In the genomic region with DNA sequence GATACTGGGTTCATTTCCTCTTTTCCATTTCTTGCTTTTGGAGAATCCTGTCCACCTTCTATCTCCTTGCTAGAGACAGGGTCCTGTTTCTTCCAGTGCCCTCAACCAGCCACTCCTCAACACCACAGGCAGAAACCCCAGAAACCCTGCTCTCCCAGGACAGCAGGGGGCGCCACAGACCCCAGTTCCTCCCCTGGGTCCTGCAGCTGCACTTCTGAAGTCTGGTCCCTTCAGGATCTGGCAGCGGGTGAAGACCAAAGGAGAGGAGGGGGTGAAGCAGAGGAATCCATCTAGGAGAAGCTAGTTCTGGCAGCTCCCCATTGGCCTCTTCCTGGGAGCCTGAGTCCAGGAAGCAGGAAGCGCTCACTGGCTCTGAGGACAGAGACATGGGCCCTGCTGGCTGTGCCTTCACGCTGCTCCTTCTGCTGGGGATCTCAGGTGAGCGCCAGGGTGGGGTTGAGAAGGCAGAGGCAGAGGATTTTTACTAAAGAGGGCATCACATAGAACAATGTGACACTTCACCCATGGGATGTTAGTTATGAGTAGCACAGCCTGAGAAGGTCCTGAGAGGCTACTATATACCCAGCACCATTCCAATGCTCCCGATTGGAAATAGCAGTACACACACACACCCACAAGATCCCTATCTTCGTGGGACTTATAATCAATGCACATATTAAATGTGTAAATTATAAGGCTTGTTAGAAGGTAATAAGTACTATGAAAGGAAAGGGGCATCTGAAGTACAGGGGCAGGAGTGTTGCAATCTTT, we compare ENCODE assay signal across 8 cellular contexts. TPM values are rescaled to one million over a fixed set of nuclear protein-coding genes. Genes with fewer than 3 reads are reported as not detected.
DNase-seq lines count a peak whose midpoint lies in the region; ATAC-seq and TF ChIP-seq lines count a peak whose summit lies in the region.

A gene with protein sequence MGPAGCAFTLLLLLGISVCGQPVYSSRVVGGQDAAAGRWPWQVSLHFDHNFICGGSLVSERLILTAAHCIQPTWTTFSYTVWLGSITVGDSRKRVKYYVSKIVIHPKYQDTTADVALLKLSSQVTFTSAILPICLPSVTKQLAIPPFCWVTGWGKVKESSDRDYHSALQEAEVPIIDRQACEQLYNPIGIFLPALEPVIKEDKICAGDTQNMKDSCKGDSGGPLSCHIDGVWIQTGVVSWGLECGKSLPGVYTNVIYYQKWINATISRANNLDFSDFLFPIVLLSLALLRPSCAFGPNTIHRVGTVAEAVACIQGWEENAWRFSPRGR (plus strand): TSS at position 375 of the 771 bp plus-strand sequence. CDS start 12 bp downstream, at position 387.

- TF ChIP-seq POLR2A in transverse colon (IDR thresholded peaks at IDR 0.05) = no peak

- no peak within 1 kb of the TSS for H3K4me3 ChIP-seq in transverse colon

- TF ChIP-seq CTCF in nephron progenitor cell (IDR thresholded peaks at IDR 0.05) (peak; percentile 67), transverse colon (IDR thresholded peaks at IDR 0.05) (peak; percentile 59 to 78 (median 70))

- H3K9me3 Mint-ChIP-seq in activated CD8-positive, alpha-beta T cell treated with anti-CD3 and anti-CD28 coated beads, Interleukin-2, amount 10 ng/mL, durations not matched to agents 7 days and 5 days (ENCODE audit: insufficient read depth) = no peaks in the 10 kb centered on the region
- peaks cover 4% of the 10 kb centered on the region for H3K9me3 Mint-ChIP-seq in nephron progenitor cell

- H3K4me1 ChIP-seq in transverse colon = peaks cover 0 to 19% (median 5%) of the 10 kb centered on the region in 4 donors

- in situ Hi-C loops in Caki2 (cut with HindIII; ENCODE audit: low pct_unique_long_range_greater_than_20kb, low sequenced_read_pairs) (no loop called here), transverse colon (cut with MboI; ENCODE audit: low pct_ligation_motif_present in 1 of 4, low pct_unique_long_range_greater_than_20kb in 1 of 4, low sequenced_read_pairs in 3 of 4) (no loop called here)

- POLR2A ChIA-PET in activated CD8-positive, alpha-beta T cell treated with anti-CD3 and anti-CD28 coated beads, Interleukin-2, amount 10 ng/mL, durations not matched to agents 7 days and 5 days (lab: Charles Lee) = no interaction called here

- 57% methylated on average over 7 of the region's 7 CpGs; no CpG with 5 or more reads in 1 of the 2 donors for WGBS in transverse colon (ENCODE audit: low coverage in 1 of 2), 2 donors

- H3K9me3 ChIP-seq in transverse colon = no peaks in the 10 kb centered on the region

- H3K36me3 Mint-ChIP-seq in activated CD8-positive, alpha-beta T cell treated with anti-CD3 and anti-CD28 coated beads, Interleukin-2, amount 10 ng/mL, durations not matched to agents 7 days and 5 days (ENCODE audit: low read depth) = no peaks in the 10 kb centered on the region
- H3K36me3 Mint-ChIP-seq in nephron progenitor cell (ENCODE audit: low read depth) = peaks cover 20% of the 10 kb centered on the region

- H3K27ac ChIP-seq in transverse colon = no peak within 1 kb of the TSS

- H3K36me3 ChIP-seq in transverse colon = no peaks in the 10 kb centered on the region

- CTCF ChIA-PET in activated CD8-positive, alpha-beta T cell treated with anti-CD3 and anti-CD28 coated beads, Interleukin-2, amount 10 ng/mL, durations not matched to agents 7 days and 5 days (lab: Charles Lee) = interaction anchor here (1.0 to 1.2 kb wide), 3 partner anchors 8 to 207 kb away, joined by 3 to 4 read pairs (median 3); no protein-coding TSS in a partner anchor

- intact Hi-C loops in transverse colon (cut with DNase I; ENCODE audit: low total_unique reads) = loop anchor here (10.0 kb wide), 1 partner anchor 88 kb away; no protein-coding TSS in a partner anchor

- peak; percentile 64 for ATAC-seq in GM21529 (IDR thresholded peaks at IDR 0.05; ENCODE audit: unreplicated experiment)
- no peak for ATAC-seq in activated CD8-positive, alpha-beta T cell treated with anti-CD3 and anti-CD28 coated beads, Interleukin-2, amount 10 ng/mL, durations not matched to agents 7 days and 5 days

- DNase-seq in Caki2 (ENCODE audit: low read depth) (peak; percentile 35), NCI-H1105 treated with DMSO at 0.1 percent for 48 hours (lab: John Stamatoyannopoulos, UW) (peak; percentile 19), fibroblast of gingiva (ENCODE audit: low read depth) (peak; percentile 25), nephron progenitor cell (peak; percentile 76), transverse colon (peak; percentile 77)
- DNase-seq in activated CD8-positive, alpha-beta T cell treated with anti-CD3 and anti-CD28 coated beads, Interleukin-2, amount 10 ng/mL, durations not matched to agents 7 days and 5 days = peak; percentile 53
- no peak for DNase-seq in effector CD4-positive, alpha-beta T cell

- H3K27me3 ChIP-seq in transverse colon = no peaks in the 10 kb centered on the region

- H3K27ac Mint-ChIP-seq in activated CD8-positive, alpha-beta T cell treated with anti-CD3 and anti-CD28 coated beads, Interleukin-2, amount 10 ng/mL, durations not matched to agents 7 days and 5 days = no peak within 1 kb of the TSS
- no peak within 1 kb of the TSS for H3K27ac Mint-ChIP-seq in nephron progenitor cell

- no peaks in the 10 kb centered on the region for H3K4me1 Mint-ChIP-seq in activated CD8-positive, alpha-beta T cell treated with anti-CD3 and anti-CD28 coated beads, Interleukin-2, amount 10 ng/mL, durations not matched to agents 7 days and 5 days (ENCODE audit: low read depth)
- H3K4me1 Mint-ChIP-seq in nephron progenitor cell = peaks cover 5% of the 10 kb centered on the region

- no peaks in the 10 kb centered on the region for H3K27me3 Mint-ChIP-seq in activated CD8-positive, alpha-beta T cell treated with anti-CD3 and anti-CD28 coated beads, Interleukin-2, amount 10 ng/mL, durations not matched to agents 7 days and 5 days (ENCODE audit: low read depth)
- H3K27me3 Mint-ChIP-seq in nephron progenitor cell (ENCODE audit: low read depth, poor library complexity) = no peaks in the 10 kb centered on the region

- H3K4me3 Mint-ChIP-seq in activated CD8-positive, alpha-beta T cell treated with anti-CD3 and anti-CD28 coated beads, Interleukin-2, amount 10 ng/mL, durations not matched to agents 7 days and 5 days = no peak within 1 kb of the TSS
- H3K4me3 Mint-ChIP-seq in nephron progenitor cell = no peak within 1 kb of the TSS

- no peak for TF ChIP-seq EP300 in transverse colon (IDR thresholded peaks at IDR 0.05; ENCODE audit: low read depth)

RNA-seq across cellular contexts. Expression of the gene that starts here (rescaled TPM):
- not detected in 2 replicates for total RNA-seq in Caki2 (2014; rRNA removed; shearing (Covaris generic); ENCODE audit: low replicate concordance)
- total RNA-seq in activated CD8-positive, alpha-beta T cell treated with anti-CD3 and anti-CD28 coated beads, Interleukin-2, amount 10 ng/mL, durations not matched to agents 7 days and 5 days = not detected
- total RNA-seq in transverse colon = not detected

Comparison
In these comparisons a context has a peak if more than half of its experiments do, and no peak if none do; other contexts are left out.
1. Peak in DNase-seq in Caki2; RNA of the gene not detected or under 1 TPM.
2. Peak in DNase-seq in activated CD8-positive, alpha-beta T cell treated with anti-CD3 and anti-CD28 coated beads, Interleukin-2, amount 10 ng/mL, durations not matched to agents 7 days and 5 days; RNA of the gene not detected or under 1 TPM.
3. Peak in DNase-seq in transverse colon; RNA of the gene not detected or under 1 TPM.